1 cellular context compared by ENCODE assay signal in the genomic region with DNA sequence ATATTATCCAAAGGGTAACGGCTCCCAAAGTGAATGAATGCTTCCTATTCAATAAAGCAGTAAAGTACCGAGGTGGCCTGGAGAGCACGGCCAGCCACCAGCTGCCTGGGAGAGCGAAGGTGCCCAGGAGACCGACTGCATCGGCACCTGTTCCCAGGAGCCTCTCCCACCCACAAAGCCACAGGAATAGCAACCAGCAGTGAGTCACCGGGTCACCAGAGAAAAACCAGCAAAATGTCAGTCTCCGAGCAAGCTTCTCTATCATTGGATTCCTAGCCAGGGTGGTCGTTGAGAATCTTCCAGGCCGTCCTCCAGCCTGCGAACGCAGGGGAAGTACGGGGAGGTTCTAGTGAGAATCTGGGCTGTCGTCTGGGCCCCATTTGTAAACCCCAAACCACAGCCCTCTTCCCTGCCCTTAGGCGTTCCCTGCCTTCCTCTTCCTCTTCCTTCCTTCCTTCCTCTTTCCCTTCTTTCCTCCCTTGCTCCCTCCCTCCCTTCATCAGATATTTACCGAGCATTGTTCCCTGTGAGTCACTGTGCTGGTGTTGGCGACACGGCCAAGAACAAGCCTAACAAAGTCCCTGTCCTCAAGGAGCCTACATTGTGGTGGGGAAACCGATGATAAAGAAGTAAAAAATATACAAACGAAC.
TF ChIP-seq lines count a peak whose summit lies in the region.

No MANE protein-coding gene starts in this region.

TF ChIP-seq in K562, 482 proteins besides CTCF, POLR2A, EP300 and RAD21 (continued from another document):
- TF ChIP-seq ZNF316 (IDR thresholded peaks at IDR 0.05) (peak; percentile 85), LEF1 (IDR thresholded peaks at IDR 0.05) (no peak), POU5F1 (IDR thresholded peaks at IDR 0.05; ENCODE audit: borderline replicate concordance, low read depth, low read length, partially characterized antibody) (no peak), CHCHD3 (CRISPR knock-in tag; IDR thresholded peaks at IDR 0.05) (no peak), KLF1 (tag; IDR thresholded peaks at IDR 0.05) (no peak), ZNF764 (CRISPR knock-in tag; IDR thresholded peaks at IDR 0.05; ENCODE audit: low read depth) (no peak), SMARCA4 (IDR thresholded peaks at IDR 0.05) (peak; percentile 20; the same call in 1 of the 2 replicates), CXXC5 (CRISPR knock-in tag; IDR thresholded peaks at IDR 0.05) (no peak), NUFIP1 (IDR thresholded peaks at IDR 0.05; ENCODE audit: partially characterized antibody) (peak; percentile 34), ETV1 (tag; conservative IDR thresholded peaks at IDR 0.05; ENCODE audit: low read depth) (0 out of 2 replicates have a peak, but pooled peaks have one; percentile 35), KDM1A (IDR thresholded peaks at IDR 0.05) (peak in 1 of 2 experiments; percentile 39; a peak in 1 of 4 replicates), TRIM28 (IDR thresholded peaks at IDR 0.05) (peak; percentile 87), SOX6 (IDR thresholded peaks at IDR 0.05) (peak; percentile 52), ZNF57 (CRISPR knock-in tag; IDR thresholded peaks at IDR 0.05) (no peak)
- TF ChIP-seq, protein P1, sequence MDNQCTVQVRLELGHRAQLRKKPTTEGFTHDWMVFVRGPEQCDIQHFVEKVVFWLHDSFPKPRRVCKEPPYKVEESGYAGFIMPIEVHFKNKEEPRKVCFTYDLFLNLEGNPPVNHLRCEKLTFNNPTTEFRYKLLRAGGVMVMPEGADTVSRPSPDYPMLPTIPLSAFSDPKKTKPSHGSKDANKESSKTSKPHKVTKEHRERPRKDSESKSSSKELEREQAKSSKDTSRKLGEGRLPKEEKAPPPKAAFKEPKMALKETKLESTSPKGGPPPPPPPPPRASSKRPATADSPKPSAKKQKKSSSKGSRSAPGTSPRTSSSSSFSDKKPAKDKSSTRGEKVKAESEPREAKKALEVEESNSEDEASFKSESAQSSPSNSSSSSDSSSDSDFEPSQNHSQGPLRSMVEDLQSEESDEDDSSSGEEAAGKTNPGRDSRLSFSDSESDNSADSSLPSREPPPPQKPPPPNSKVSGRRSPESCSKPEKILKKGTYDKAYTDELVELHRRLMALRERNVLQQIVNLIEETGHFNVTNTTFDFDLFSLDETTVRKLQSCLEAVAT (IDR thresholded peaks at IDR 0.05): peak in 1 of 2 experiments; percentile 62; a peak in 1 of 4 replicates
- TF ChIP-seq, protein P2, sequence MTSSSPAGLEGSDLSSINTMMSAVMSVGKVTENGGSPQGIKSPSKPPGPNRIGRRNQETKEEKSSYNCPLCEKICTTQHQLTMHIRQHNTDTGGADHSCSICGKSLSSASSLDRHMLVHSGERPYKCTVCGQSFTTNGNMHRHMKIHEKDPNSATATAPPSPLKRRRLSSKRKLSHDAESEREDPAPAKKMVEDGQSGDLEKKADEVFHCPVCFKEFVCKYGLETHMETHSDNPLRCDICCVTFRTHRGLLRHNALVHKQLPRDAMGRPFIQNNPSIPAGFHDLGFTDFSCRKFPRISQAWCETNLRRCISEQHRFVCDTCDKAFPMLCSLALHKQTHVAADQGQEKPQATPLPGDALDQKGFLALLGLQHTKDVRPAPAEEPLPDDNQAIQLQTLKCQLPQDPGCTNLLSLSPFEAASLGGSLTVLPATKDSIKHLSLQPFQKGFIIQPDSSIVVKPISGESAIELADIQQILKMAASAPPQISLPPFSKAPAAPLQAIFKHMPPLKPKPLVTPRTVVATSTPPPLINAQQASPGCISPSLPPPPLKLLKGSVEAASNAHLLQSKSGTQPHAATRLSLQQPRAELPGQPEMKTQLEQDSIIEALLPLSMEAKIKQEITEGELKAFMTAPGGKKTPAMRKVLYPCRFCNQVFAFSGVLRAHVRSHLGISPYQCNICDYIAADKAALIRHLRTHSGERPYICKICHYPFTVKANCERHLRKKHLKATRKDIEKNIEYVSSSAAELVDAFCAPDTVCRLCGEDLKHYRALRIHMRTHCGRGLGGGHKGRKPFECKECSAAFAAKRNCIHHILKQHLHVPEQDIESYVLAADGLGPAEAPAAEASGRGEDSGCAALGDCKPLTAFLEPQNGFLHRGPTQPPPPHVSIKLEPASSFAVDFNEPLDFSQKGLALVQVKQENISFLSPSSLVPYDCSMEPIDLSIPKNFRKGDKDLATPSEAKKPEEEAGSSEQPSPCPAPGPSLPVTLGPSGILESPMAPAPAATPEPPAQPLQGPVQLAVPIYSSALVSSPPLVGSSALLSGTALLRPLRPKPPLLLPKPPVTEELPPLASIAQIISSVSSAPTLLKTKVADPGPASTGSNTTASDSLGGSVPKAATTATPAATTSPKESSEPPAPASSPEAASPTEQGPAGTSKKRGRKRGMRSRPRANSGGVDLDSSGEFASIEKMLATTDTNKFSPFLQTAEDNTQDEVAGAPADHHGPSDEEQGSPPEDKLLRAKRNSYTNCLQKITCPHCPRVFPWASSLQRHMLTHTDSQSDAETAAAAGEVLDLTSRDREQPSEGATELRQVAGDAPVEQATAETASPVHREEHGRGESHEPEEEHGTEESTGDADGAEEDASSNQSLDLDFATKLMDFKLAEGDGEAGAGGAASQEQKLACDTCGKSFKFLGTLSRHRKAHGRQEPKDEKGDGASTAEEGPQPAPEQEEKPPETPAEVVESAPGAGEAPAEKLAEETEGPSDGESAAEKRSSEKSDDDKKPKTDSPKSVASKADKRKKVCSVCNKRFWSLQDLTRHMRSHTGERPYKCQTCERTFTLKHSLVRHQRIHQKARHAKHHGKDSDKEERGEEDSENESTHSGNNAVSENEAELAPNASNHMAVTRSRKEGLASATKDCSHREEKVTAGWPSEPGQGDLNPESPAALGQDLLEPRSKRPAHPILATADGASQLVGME (CRISPR knock-in tag; IDR thresholded peaks at IDR 0.05): no peak
- TF ChIP-seq, protein P3, sequence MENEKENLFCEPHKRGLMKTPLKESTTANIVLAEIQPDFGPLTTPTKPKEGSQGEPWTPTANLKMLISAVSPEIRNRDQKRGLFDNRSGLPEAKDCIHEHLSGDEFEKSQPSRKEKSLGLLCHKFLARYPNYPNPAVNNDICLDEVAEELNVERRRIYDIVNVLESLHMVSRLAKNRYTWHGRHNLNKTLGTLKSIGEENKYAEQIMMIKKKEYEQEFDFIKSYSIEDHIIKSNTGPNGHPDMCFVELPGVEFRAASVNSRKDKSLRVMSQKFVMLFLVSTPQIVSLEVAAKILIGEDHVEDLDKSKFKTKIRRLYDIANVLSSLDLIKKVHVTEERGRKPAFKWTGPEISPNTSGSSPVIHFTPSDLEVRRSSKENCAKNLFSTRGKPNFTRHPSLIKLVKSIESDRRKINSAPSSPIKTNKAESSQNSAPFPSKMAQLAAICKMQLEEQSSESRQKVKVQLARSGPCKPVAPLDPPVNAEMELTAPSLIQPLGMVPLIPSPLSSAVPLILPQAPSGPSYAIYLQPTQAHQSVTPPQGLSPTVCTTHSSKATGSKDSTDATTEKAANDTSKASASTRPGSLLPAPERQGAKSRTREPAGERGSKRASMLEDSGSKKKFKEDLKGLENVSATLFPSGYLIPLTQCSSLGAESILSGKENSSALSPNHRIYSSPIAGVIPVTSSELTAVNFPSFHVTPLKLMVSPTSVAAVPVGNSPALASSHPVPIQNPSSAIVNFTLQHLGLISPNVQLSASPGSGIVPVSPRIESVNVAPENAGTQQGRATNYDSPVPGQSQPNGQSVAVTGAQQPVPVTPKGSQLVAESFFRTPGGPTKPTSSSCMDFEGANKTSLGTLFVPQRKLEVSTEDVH (IDR thresholded peaks at IDR 0.05; ENCODE audit: low read depth, partially characterized antibody): no peak
- TF ChIP-seq, protein P4, sequence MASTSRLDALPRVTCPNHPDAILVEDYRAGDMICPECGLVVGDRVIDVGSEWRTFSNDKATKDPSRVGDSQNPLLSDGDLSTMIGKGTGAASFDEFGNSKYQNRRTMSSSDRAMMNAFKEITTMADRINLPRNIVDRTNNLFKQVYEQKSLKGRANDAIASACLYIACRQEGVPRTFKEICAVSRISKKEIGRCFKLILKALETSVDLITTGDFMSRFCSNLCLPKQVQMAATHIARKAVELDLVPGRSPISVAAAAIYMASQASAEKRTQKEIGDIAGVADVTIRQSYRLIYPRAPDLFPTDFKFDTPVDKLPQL (IDR thresholded peaks at IDR 0.05; ENCODE audit: extremely low read depth, insufficient read length): no peak
- TF ChIP-seq, protein P5, sequence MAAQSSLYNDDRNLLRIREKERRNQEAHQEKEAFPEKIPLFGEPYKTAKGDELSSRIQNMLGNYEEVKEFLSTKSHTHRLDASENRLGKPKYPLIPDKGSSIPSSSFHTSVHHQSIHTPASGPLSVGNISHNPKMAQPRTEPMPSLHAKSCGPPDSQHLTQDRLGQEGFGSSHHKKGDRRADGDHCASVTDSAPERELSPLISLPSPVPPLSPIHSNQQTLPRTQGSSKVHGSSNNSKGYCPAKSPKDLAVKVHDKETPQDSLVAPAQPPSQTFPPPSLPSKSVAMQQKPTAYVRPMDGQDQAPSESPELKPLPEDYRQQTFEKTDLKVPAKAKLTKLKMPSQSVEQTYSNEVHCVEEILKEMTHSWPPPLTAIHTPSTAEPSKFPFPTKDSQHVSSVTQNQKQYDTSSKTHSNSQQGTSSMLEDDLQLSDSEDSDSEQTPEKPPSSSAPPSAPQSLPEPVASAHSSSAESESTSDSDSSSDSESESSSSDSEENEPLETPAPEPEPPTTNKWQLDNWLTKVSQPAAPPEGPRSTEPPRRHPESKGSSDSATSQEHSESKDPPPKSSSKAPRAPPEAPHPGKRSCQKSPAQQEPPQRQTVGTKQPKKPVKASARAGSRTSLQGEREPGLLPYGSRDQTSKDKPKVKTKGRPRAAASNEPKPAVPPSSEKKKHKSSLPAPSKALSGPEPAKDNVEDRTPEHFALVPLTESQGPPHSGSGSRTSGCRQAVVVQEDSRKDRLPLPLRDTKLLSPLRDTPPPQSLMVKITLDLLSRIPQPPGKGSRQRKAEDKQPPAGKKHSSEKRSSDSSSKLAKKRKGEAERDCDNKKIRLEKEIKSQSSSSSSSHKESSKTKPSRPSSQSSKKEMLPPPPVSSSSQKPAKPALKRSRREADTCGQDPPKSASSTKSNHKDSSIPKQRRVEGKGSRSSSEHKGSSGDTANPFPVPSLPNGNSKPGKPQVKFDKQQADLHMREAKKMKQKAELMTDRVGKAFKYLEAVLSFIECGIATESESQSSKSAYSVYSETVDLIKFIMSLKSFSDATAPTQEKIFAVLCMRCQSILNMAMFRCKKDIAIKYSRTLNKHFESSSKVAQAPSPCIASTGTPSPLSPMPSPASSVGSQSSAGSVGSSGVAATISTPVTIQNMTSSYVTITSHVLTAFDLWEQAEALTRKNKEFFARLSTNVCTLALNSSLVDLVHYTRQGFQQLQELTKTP (IDR thresholded peaks at IDR 0.05; ENCODE audit: low read depth in 1 of 2, partially characterized antibody in 2 of 2): no peak
- TF ChIP-seq, protein P6, sequence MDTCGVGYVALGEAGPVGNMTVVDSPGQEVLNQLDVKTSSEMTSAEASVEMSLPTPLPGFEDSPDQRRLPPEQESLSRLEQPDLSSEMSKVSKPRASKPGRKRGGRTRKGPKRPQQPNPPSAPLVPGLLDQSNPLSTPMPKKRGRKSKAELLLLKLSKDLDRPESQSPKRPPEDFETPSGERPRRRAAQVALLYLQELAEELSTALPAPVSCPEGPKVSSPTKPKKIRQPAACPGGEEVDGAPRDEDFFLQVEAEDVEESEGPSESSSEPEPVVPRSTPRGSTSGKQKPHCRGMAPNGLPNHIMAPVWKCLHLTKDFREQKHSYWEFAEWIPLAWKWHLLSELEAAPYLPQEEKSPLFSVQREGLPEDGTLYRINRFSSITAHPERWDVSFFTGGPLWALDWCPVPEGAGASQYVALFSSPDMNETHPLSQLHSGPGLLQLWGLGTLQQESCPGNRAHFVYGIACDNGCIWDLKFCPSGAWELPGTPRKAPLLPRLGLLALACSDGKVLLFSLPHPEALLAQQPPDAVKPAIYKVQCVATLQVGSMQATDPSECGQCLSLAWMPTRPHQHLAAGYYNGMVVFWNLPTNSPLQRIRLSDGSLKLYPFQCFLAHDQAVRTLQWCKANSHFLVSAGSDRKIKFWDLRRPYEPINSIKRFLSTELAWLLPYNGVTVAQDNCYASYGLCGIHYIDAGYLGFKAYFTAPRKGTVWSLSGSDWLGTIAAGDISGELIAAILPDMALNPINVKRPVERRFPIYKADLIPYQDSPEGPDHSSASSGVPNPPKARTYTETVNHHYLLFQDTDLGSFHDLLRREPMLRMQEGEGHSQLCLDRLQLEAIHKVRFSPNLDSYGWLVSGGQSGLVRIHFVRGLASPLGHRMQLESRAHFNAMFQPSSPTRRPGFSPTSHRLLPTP (IDR thresholded peaks at IDR 0.05; ENCODE audit: borderline replicate concordance, extremely low read depth, insufficient read length): no peak
